ENCODE assay signal across 10 cellular contexts in the genomic region with DNA sequence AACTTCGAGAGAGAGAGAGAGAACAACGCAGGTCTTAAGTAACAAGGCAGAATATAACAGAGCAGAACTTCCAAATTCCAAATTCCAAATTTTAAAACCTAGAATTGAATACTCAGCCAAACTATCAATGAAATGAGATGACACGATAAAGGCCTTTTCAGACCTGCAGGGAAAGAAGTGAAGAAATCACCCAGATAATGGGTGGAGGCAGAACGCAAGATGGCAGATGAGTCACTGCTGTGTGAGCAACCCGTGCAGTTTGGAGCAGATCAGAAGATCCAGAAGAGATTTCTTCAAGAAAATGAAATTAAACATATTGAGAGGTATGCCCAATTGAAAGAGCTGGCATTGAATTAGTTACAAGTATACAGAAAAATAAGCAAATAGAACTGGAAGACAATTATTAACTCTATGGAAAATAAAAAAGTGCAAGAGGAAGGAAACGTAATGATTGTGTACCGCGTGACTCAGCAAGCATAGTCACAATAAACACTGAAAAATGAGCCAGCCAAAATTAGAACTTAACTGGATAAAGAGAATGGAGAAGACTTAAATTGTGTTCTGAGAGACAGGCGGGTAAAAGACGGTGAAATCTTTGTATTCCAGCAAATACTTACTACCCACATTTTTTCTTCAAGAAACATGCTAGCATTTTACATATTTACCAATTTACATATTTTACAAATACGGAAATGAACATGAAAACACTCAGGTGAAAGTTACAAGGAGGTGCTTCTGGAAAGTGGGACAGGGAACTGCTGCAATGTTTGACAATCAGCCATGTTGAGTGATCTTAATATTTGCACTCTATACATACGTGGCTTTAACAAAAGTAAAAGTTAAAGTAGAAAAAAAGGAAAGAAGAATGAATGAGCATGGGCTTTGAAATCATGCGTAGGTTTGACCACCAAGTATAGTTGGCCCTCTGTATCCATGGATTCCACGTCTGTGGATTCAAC.
DNase-seq lines count a peak whose midpoint lies in the region; ATAC-seq, FAIRE-seq and TF ChIP-seq lines count a peak whose summit lies in the region.
"Had no signal": no experiment of that assay in that cellular context is flagged by ENCODE, and none has a peak within 500 bp of the region (broad histone marks: within the 10 kb centered on the region; RNA-seq: fewer than 3 reads in every experiment).

No MANE protein-coding gene starts in this region.

- peak; percentile 51 for FAIRE-seq in RCC 7860 (lab: Jason Lieb, UNC)

- H3K27ac ChIP-seq in esophagus squamous epithelium: peak overlapping the region; percentile 3 to 59 (median 54)
- H3K27ac ChIP-seq: tibial artery had no signal

- no peak overlapping the region for H3K4me3 Mint-ChIP-seq in activated T-helper 1 cell treated with anti-CD3 and anti-CD28 coated beads, Interleukin-12 subunit alpha, Interleukin-12 subunit beta, Interleukin-2, Interleukin-4 antibody, amounts not matched to agents 30 ng/mL and 10 ng/mL and 1 ng/mL, durations not matched to agents 14 hours and 24 hours and 36 hours

- intact Hi-C loops in esophagus squamous epithelium (cut with DNase I): no loop called here
- intact Hi-C loops in activated T-helper 1 cell treated with anti-CD3 and anti-CD28 coated beads, Interleukin-12 subunit alpha, Interleukin-12 subunit beta, Interleukin-2, Interleukin-4 antibody, amounts not matched to agents 30 ng/mL and 10 ng/mL and 1 ng/mL, durations not matched to agents 14 hours and 24 hours and 36 hours (cut with micrococcal nuclease): no loop called here

- no peak for ATAC-seq in GM21786 (IDR thresholded peaks at IDR 0.05; ENCODE audit: unreplicated experiment)

- no peaks in the 10 kb centered on the region for H3K36me3 ChIP-seq in esophagus squamous epithelium
- H3K36me3 ChIP-seq: tibial artery had no signal

- no peaks in the 10 kb centered on the region for H3K27me3 Mint-ChIP-seq in activated T-helper 1 cell treated with anti-CD3 and anti-CD28 coated beads, Interleukin-12 subunit alpha, Interleukin-12 subunit beta, Interleukin-2, Interleukin-4 antibody, amounts not matched to agents 30 ng/mL and 10 ng/mL and 1 ng/mL, durations not matched to agents 14 hours and 24 hours and 36 hours (ENCODE audit: insufficient read depth)

- H3K4me1 ChIP-seq in esophagus squamous epithelium: peaks cover 0 to 9% (median 0%) of the 10 kb centered on the region in 3 donors
- H3K4me1 ChIP-seq: tibial artery had no signal

- H3K9me3 Mint-ChIP-seq in activated T-helper 1 cell treated with anti-CD3 and anti-CD28 coated beads, Interleukin-12 subunit alpha, Interleukin-12 subunit beta, Interleukin-2, Interleukin-4 antibody, amounts not matched to agents 30 ng/mL and 10 ng/mL and 1 ng/mL, durations not matched to agents 14 hours and 24 hours and 36 hours: no peaks in the 10 kb centered on the region

- no peaks in the 10 kb centered on the region for H3K4me1 Mint-ChIP-seq in activated T-helper 1 cell treated with anti-CD3 and anti-CD28 coated beads, Interleukin-12 subunit alpha, Interleukin-12 subunit beta, Interleukin-2, Interleukin-4 antibody, amounts not matched to agents 30 ng/mL and 10 ng/mL and 1 ng/mL, durations not matched to agents 14 hours and 24 hours and 36 hours (ENCODE audit: low read depth)

- peaks cover 0 to 7% (median 3%) of the 10 kb centered on the region in 3 donors for H3K9me3 ChIP-seq in esophagus squamous epithelium
- H3K9me3 ChIP-seq: tibial artery had no signal

- no peak for TF ChIP-seq CTCF in esophagus squamous epithelium (IDR thresholded peaks at IDR 0.05)

- no peak overlapping the region for H3K27ac Mint-ChIP-seq in activated T-helper 1 cell treated with anti-CD3 and anti-CD28 coated beads, Interleukin-12 subunit alpha, Interleukin-12 subunit beta, Interleukin-2, Interleukin-4 antibody, amounts not matched to agents 30 ng/mL and 10 ng/mL and 1 ng/mL, durations not matched to agents 14 hours and 24 hours and 36 hours

- peak overlapping the region in 2 of 4 donors; percentile 9 to 39 for H3K4me3 ChIP-seq in esophagus squamous epithelium
- H3K4me3 ChIP-seq: tibial artery had no signal

- H3K36me3 Mint-ChIP-seq in activated T-helper 1 cell treated with anti-CD3 and anti-CD28 coated beads, Interleukin-12 subunit alpha, Interleukin-12 subunit beta, Interleukin-2, Interleukin-4 antibody, amounts not matched to agents 30 ng/mL and 10 ng/mL and 1 ng/mL, durations not matched to agents 14 hours and 24 hours and 36 hours (ENCODE audit: low read depth): no peaks in the 10 kb centered on the region

- WGBS in esophagus squamous epithelium, 2 donors: 31 to 45% methylated on average over 14 of the region's 14 CpGs

- no peak for TF ChIP-seq POLR2A in esophagus squamous epithelium (IDR thresholded peaks at IDR 0.05)

- DNase-seq in ELR (ENCODE audit: low read depth) (peak; percentile 90), RCC 7860 (ENCODE audit: low spot score) (peak; percentile 31), esophagus squamous epithelium (lab: John Stamatoyannopoulos, UW) (no peak), renal cortical epithelial cell (ENCODE audit: low read depth) (peak; percentile 66), RPMI8226 (no peak)
- DNase-seq in activated T-helper 1 cell treated with anti-CD3 and anti-CD28 coated beads, Interleukin-12 subunit alpha, Interleukin-12 subunit beta, Interleukin-2, Interleukin-4 antibody, amounts not matched to agents 30 ng/mL and 10 ng/mL and 1 ng/mL, durations not matched to agents 14 hours and 24 hours and 36 hours (ENCODE audit: low spot score): no peak
- no peak for DNase-seq in effector CD8-positive, alpha-beta T cell (lab: John Stamatoyannopoulos, UW)
- DNase-seq: NCI-H526 had no signal

- H3K27me3 ChIP-seq in esophagus squamous epithelium: no peaks in the 10 kb centered on the region
- H3K27me3 ChIP-seq: tibial artery had no signal

Comparison
In these comparisons a context has a peak if more than half of its experiments do, and no peak if none do; other contexts are left out.
1. DNase-seq: peak in ELR (single experiment), RCC 7860 (single experiment) and renal cortical epithelial cell (single experiment); none in esophagus squamous epithelium (single experiment), activated T-helper 1 cell treated with anti-CD3 and anti-CD28 coated beads, Interleukin-12 subunit alpha, Interleukin-12 subunit beta, Interleukin-2, Interleukin-4 antibody, amounts not matched to agents 30 ng/mL and 10 ng/mL and 1 ng/mL, durations not matched to agents 14 hours and 24 hours and 36 hours (single experiment), RPMI8226 (single experiment) and effector CD8-positive, alpha-beta T cell (single experiment).